ENCODE assay signal across 1 cellular context in the genomic region with DNA sequence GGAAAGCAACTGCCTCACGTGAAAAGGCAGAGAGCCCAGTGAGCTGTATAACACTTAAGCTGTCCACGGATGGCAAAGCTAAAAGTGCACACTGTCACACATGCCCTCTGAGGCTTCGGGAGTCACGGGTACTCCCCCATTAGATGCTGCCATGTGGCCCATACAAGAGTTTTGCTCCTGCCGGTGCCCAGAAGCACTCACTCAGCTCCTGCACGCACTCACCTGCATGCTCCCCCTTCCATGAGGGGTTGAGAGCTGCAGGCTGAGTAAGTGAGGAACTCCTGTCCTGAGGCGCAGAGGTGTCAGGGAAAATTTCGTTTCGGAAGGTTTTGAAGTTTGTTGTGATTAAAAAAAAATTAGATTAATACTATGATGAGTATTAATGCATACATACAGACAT.
TF ChIP-seq lines count a peak whose summit lies in the region.

No MANE protein-coding gene starts in this region.

TF ChIP-seq in GM23338, 12 proteins besides CTCF, POLR2A, EP300 and RAD21 (continued from another document):
- TF ChIP-seq, protein P1, sequence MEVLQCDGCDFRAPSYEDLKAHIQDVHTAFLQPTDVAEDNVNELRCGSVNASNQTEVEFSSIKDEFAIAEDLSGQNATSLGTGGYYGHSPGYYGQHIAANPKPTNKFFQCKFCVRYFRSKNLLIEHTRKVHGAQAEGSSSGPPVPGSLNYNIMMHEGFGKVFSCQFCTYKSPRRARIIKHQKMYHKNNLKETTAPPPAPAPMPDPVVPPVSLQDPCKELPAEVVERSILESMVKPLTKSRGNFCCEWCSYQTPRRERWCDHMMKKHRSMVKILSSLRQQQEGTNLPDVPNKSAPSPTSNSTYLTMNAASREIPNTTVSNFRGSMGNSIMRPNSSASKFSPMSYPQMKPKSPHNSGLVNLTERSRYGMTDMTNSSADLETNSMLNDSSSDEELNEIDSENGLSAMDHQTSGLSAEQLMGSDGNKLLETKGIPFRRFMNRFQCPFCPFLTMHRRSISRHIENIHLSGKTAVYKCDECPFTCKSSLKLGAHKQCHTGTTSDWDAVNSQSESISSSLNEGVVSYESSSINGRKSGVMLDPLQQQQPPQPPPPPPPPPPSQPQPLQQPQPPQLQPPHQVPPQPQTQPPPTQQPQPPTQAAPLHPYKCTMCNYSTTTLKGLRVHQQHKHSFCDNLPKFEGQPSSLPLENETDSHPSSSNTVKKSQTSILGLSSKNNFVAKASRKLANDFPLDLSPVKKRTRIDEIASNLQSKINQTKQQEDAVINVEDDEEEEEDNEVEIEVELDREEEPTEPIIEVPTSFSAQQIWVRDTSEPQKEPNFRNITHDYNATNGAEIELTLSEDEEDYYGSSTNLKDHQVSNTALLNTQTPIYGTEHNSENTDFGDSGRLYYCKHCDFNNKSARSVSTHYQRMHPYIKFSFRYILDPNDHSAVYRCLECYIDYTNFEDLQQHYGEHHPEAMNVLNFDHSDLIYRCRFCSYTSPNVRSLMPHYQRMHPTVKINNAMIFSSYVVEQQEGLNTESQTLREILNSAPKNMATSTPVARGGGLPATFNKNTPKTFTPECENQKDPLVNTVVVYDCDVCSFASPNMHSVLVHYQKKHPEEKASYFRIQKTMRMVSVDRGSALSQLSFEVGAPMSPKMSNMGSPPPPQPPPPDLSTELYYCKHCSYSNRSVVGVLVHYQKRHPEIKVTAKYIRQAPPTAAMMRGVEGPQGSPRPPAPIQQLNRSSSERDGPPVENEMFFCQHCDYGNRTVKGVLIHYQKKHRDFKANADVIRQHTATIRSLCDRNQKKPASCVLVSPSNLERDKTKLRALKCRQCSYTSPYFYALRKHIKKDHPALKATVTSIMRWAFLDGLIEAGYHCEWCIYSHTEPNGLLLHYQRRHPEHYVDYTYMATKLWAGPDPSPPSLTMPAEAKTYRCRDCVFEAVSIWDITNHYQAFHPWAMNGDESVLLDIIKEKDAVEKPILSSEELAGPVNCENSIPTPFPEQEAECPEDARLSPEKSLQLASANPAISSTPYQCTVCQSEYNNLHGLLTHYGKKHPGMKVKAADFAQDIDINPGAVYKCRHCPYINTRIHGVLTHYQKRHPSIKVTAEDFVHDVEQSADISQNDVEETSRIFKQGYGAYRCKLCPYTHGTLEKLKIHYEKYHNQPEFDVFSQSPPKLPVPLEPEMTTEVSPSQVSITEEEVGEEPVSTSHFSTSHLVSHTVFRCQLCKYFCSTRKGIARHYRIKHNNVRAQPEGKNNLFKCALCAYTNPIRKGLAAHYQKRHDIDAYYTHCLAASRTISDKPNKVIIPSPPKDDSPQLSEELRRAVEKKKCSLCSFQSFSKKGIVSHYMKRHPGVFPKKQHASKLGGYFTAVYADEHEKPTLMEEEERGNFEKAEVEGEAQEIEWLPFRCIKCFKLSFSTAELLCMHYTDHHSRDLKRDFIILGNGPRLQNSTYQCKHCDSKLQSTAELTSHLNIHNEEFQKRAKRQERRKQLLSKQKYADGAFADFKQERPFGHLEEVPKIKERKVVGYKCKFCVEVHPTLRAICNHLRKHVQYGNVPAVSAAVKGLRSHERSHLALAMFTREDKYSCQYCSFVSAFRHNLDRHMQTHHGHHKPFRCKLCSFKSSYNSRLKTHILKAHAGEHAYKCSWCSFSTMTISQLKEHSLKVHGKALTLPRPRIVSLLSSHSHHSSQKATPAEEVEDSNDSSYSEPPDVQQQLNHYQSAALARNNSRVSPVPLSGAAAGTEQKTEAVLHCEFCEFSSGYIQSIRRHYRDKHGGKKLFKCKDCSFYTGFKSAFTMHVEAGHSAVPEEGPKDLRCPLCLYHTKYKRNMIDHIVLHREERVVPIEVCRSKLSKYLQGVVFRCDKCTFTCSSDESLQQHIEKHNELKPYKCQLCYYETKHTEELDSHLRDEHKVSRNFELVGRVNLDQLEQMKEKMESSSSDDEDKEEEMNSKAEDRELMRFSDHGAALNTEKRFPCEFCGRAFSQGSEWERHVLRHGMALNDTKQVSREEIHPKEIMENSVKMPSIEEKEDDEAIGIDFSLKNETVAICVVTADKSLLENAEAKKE (CRISPR knock-in tag; IDR thresholded peaks at IDR 0.05): no peak
- TF ChIP-seq EZH2phosphoT487 (IDR thresholded peaks at IDR 0.05; ENCODE audit: unreplicated experiment): no peak
- no peak for TF ChIP-seq CREB1 (CRISPR knock-in tag; IDR thresholded peaks at IDR 0.05; ENCODE audit: low read depth)
- no peak for TF ChIP-seq ZNF331 (CRISPR knock-in tag; IDR thresholded peaks at IDR 0.05; ENCODE audit: low read depth)
TF ChIP-seq in GM23338: peak in this region for 0.
